Comparison of ENCODE assay signal across 12 cellular contexts in genomic region chr1:111944121-111944785, GRCh38.
"Had no signal": no experiment of that assay in that cellular context is flagged by ENCODE, and none has a peak within 500 bp of the region (broad histone marks: within the 10 kb centered on the region; RNA-seq: fewer than 3 reads in every experiment).

No MANE protein-coding gene starts in this region.

- H3K4me1 Mint-ChIP-seq: memory B cell had no signal

- ATAC-seq: esophagus mucosa; left lobe of liver; stimulated activated naive CD8-positive, alpha-beta T cell treated with anti-CD3 and anti-CD28 coated beads, Interleukin-15, amount 100 ng/mL, for 72 hours had no signal

- H3K9me3 ChIP-seq: testis had no signal

- H3K9me3 Mint-ChIP-seq: nephron; stimulated activated naive CD8-positive, alpha-beta T cell treated with anti-CD3 and anti-CD28 coated beads, Interleukin-15, amount 100 ng/mL, for 72 hours had no signal

- DNase-seq: activated CD4-positive, alpha-beta T cell treated with anti-CD3 and anti-CD28 coated beads, Interleukin-2, amount 50 U/mL, for 4 hours; activated CD4-positive, CD25-positive, alpha-beta regulatory T cell treated with anti-CD3 and anti-CD28 coated beads, Interleukin-2, amount 50 U/mL, for 72 hours; activated naive CD4-positive, alpha-beta T cell treated with anti-CD3 and anti-CD28 coated beads, Interleukin-2, amount 50 U/mL, for 16 hours; activated T-cell treated with anti-CD3 and anti-CD28 coated beads, Interleukin-2, amount 50 U/mL, for 1 hour; stimulated activated CD4-positive, alpha-beta T cell treated with anti-CD3 and anti-CD28 coated beads, Interleukin-15, amount 100 ng/mL, for 24 hours; stimulated activated CD4-positive, alpha-beta T cell treated with anti-CD3 and anti-CD28 coated beads, Interleukin-4, amount 100 ng/mL, for 24 hours; stimulated activated naive CD8-positive, alpha-beta T cell treated with anti-CD3 and anti-CD28 coated beads, Interleukin-15, amount 100 ng/mL, for 72 hours; testis had no signal

- H3K27ac ChIP-seq: testis had no signal

- H3K4me3 Mint-ChIP-seq: memory B cell; nephron; stimulated activated naive CD8-positive, alpha-beta T cell treated with anti-CD3 and anti-CD28 coated beads, Interleukin-15, amount 100 ng/mL, for 72 hours had no signal

- H3K27ac Mint-ChIP-seq: memory B cell; nephron; stimulated activated naive CD8-positive, alpha-beta T cell treated with anti-CD3 and anti-CD28 coated beads, Interleukin-15, amount 100 ng/mL, for 72 hours had no signal

- H3K4me3 ChIP-seq: testis had no signal

- H3K27me3 ChIP-seq: testis had no signal
